18 cellular contexts compared by ENCODE assay signal in the genomic region with DNA sequence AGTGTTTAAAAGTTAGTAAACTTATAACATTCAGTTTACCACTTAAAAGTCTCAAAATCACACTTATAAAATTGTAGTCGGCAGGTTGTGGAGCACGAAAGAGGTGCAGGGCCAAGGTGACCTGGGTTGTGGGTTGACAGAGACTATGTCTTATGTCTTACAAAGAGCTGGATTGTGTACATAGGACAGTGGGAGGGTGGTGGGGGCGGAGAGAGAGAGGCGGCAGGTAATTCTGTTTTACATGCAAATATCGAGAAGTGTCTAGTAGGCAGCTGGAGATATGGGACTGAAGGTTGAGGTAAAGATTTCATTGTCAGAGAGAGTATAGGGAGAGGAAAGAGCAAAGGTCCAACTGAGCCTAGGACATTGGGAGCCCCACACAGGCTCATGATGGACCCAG. TPM values are rescaled to one million over a fixed set of nuclear protein-coding genes. Genes with fewer than 3 reads are reported as not detected.
A peak's percentile ranks its signal among the peaks of the same experiment; 100 is the strongest.
DNase-seq lines count a peak whose midpoint lies in the region; ATAC-seq and TF ChIP-seq lines count a peak whose summit lies in the region.
"Had no signal": no experiment of that assay in that cellular context is flagged by ENCODE, and none has a peak within 500 bp of the region (broad histone marks: within the 10 kb centered on the region; RNA-seq: fewer than 3 reads in every experiment).

No MANE protein-coding gene starts in this region.

- no peak overlapping the region for H2BK120ac ChIP-seq in IMR-90 (ENCODE audit: low read depth, low read length)

- no peaks in the 10 kb centered on the region for H3K4me1 ChIP-seq in IMR-90 (ENCODE audit: control insufficient read depth, insufficient read depth, low read length)
- H3K4me1 ChIP-seq: BE2C had no signal

- H3K23ac ChIP-seq in IMR-90 (ENCODE audit: low read depth, low read length): no peak overlapping the region

- peaks cover 19% of the 10 kb centered on the region for H3K27me3 ChIP-seq in IMR-90 (ENCODE audit: control insufficient read depth, insufficient read depth, low read length)
- H3K27me3 ChIP-seq: BE2C had no signal

- ATAC-seq in IMR-90 (ENCODE audit: low read depth) (no peak), T-helper 17 cell (no peak), left colon (peak; percentile 14), left cardiac atrium (no peak), HG03354 (IDR thresholded peaks at IDR 0.05; ENCODE audit: poor library complexity, severe bottlenecking, unreplicated experiment) (no peak)
- ATAC-seq: GM12878, HCT116 had no signal

- DNase-seq in IMR-90 (no peak), T-helper 17 cell (no peak), left colon (no peak), left cardiac atrium (no peak)
- DNase-seq in activated T-helper 2 cell treated with anti-CD3 and anti-CD28 coated beads, Interferon-gamma antibody, Interleukin-2, Interleukin-4, amounts not matched to agents 10 μg/mL and 5 μg/mL and 100 μg/mL, durations not matched to agents 14 hours and 24 hours and 36 hours (ENCODE audit: low spot score): no peak
- DNase-seq: ACHN; BE2C; C1 segment of cervical spinal cord; CD4-positive, CD25-positive, alpha-beta regulatory T cell; CD8-positive, alpha-beta memory T cell; COR-L47; DMS 273 treated with DMSO at 0.1 percent for 48 hours; DMS53; DND-41; H7 had no signal

- no peak overlapping the region for H3K14ac ChIP-seq in IMR-90 (replicated peaks; ENCODE audit: low read depth, low read length)

- POLR2A ChIA-PET in IMR-90 (lab: Charles Lee; ENCODE audit: unreplicated experiment): no interaction called here

- H4K20me1 ChIP-seq in IMR-90 (ENCODE audit: insufficient read depth, low read length): no peaks in the 10 kb centered on the region

- no peak overlapping the region for H4K5ac ChIP-seq in IMR-90 (ENCODE audit: low read depth, low read length)

- peaks cover under 1% of the 10 kb centered on the region for H3K36me3 Mint-ChIP-seq in T-helper 17 cell (ENCODE audit: low read depth)
- no peaks in the 10 kb centered on the region for H3K36me3 Mint-ChIP-seq in activated T-helper 2 cell treated with anti-CD3 and anti-CD28 coated beads, Interferon-gamma antibody, Interleukin-2, Interleukin-4, amounts not matched to agents 10 μg/mL and 5 μg/mL and 100 μg/mL, durations not matched to agents 14 hours and 24 hours and 36 hours (ENCODE audit: low read depth)
- H3K36me3 Mint-ChIP-seq: CD4-positive, CD25-positive, alpha-beta regulatory T cell; CD8-positive, alpha-beta memory T cell had no signal

- no peak overlapping the region for H3K56ac ChIP-seq in IMR-90 (ENCODE audit: extremely low read depth, insufficient read depth, low read length)

- no peaks in the 10 kb centered on the region for H3K4me1 Mint-ChIP-seq in T-helper 17 cell
- no peaks in the 10 kb centered on the region for H3K4me1 Mint-ChIP-seq in activated T-helper 2 cell treated with anti-CD3 and anti-CD28 coated beads, Interferon-gamma antibody, Interleukin-2, Interleukin-4, amounts not matched to agents 10 μg/mL and 5 μg/mL and 100 μg/mL, durations not matched to agents 14 hours and 24 hours and 36 hours (ENCODE audit: low read depth)
- H3K4me1 Mint-ChIP-seq: CD4-positive, CD25-positive, alpha-beta regulatory T cell; CD8-positive, alpha-beta memory T cell had no signal

- H3K27ac Mint-ChIP-seq in T-helper 17 cell: peak overlapping the region; percentile 43
- H3K27ac Mint-ChIP-seq in activated T-helper 2 cell treated with anti-CD3 and anti-CD28 coated beads, Interferon-gamma antibody, Interleukin-2, Interleukin-4, amounts not matched to agents 10 μg/mL and 5 μg/mL and 100 μg/mL, durations not matched to agents 14 hours and 24 hours and 36 hours: no peak overlapping the region
- H3K27ac Mint-ChIP-seq: CD4-positive, CD25-positive, alpha-beta regulatory T cell; CD8-positive, alpha-beta memory T cell had no signal

- no peak overlapping the region for H2BK5ac ChIP-seq in IMR-90 (ENCODE audit: low read depth, low read length, poor library complexity, severe bottlenecking)

- no peak overlapping the region for H2BK15ac ChIP-seq in IMR-90 (ENCODE audit: low read depth, low read length)

- H3K36me3 ChIP-seq in IMR-90 (ENCODE audit: control insufficient read depth, insufficient read depth, low read length): no peaks in the 10 kb centered on the region
- H3K36me3 ChIP-seq: BE2C had no signal

- no peak overlapping the region for H3K4me3 Mint-ChIP-seq in T-helper 17 cell
- no peak overlapping the region for H3K4me3 Mint-ChIP-seq in activated T-helper 2 cell treated with anti-CD3 and anti-CD28 coated beads, Interferon-gamma antibody, Interleukin-2, Interleukin-4, amounts not matched to agents 10 μg/mL and 5 μg/mL and 100 μg/mL, durations not matched to agents 14 hours and 24 hours and 36 hours (ENCODE audit: low read depth)
- H3K4me3 Mint-ChIP-seq: CD4-positive, CD25-positive, alpha-beta regulatory T cell; CD8-positive, alpha-beta memory T cell had no signal

- H3K9me3 ChIP-seq in IMR-90 (ENCODE audit: control insufficient read depth, insufficient read depth, low read length) (no peaks in the 10 kb centered on the region), T-helper 17 cell (ENCODE audit: control insufficient read depth, low read length, poor library complexity, severe bottlenecking) (no peaks in the 10 kb centered on the region)
- H3K9me3 ChIP-seq: BE2C had no signal

- no peak overlapping the region for H3K4me3 ChIP-seq in IMR-90 (ENCODE audit: insufficient read depth, low read depth, low read length)
- H3K4me3 ChIP-seq: GM12878 had no signal

- no peak overlapping the region for H4K8ac ChIP-seq in IMR-90 (ENCODE audit: low read depth in 2 of 2, low read length in 2 of 2)

- peaks cover 38% of the 10 kb centered on the region for H3K27me3 Mint-ChIP-seq in T-helper 17 cell
- peaks cover 5% of the 10 kb centered on the region for H3K27me3 Mint-ChIP-seq in activated T-helper 2 cell treated with anti-CD3 and anti-CD28 coated beads, Interferon-gamma antibody, Interleukin-2, Interleukin-4, amounts not matched to agents 10 μg/mL and 5 μg/mL and 100 μg/mL, durations not matched to agents 14 hours and 24 hours and 36 hours (ENCODE audit: low read depth)
- H3K27me3 Mint-ChIP-seq: CD4-positive, CD25-positive, alpha-beta regulatory T cell had no signal

- no peak for TF ChIP-seq CTCF in IMR-90 (conservative IDR thresholded peaks at IDR 0.05; ENCODE audit: low read depth, low read length)

- TF ChIP-seq POLR2A in IMR-90 (IDR thresholded peaks at IDR 0.05; ENCODE audit: low read depth, low read length): no peak

- dilution Hi-C loops in IMR-90 (cut with HindIII; ENCODE audit: low sequenced_read_pairs, unreplicated experiment): no loop called here

- no peaks in the 10 kb centered on the region for H3K79me1 ChIP-seq in IMR-90 (ENCODE audit: low read depth in 1 of 2, low read length in 2 of 2)

- H2AK9ac ChIP-seq in IMR-90 (replicated peaks; ENCODE audit: low read depth, low read length, poor library complexity): no peak overlapping the region

- no peak overlapping the region for H3K18ac ChIP-seq in IMR-90 (ENCODE audit: low read depth, low read length)

- peak overlapping the region; percentile 8 for H2AFZ ChIP-seq in IMR-90 (replicated peaks; ENCODE audit: low read length, poor library complexity)

- H3K27ac ChIP-seq in IMR-90 (ENCODE audit: insufficient read depth, low read length): no peak overlapping the region

- no peaks in the 10 kb centered on the region for H3K9me1 ChIP-seq in IMR-90 (ENCODE audit: insufficient read depth, low read length)

- no peak overlapping the region for H3K4ac ChIP-seq in IMR-90 (ENCODE audit: low read depth, low read length)

- H3K9ac ChIP-seq in IMR-90 (ENCODE audit: low read depth, low read length): no peak overlapping the region

- no peaks in the 10 kb centered on the region for H3K9me3 Mint-ChIP-seq in activated T-helper 2 cell treated with anti-CD3 and anti-CD28 coated beads, Interferon-gamma antibody, Interleukin-2, Interleukin-4, amounts not matched to agents 10 μg/mL and 5 μg/mL and 100 μg/mL, durations not matched to agents 14 hours and 24 hours and 36 hours
- H3K9me3 Mint-ChIP-seq: CD4-positive, CD25-positive, alpha-beta regulatory T cell; CD8-positive, alpha-beta memory T cell had no signal

- in situ Hi-C loops in IMR-90 (cut with MboI; ENCODE audit: low sequenced_read_pairs): no loop called here

- CTCF ChIA-PET in IMR-90 (lab: Yijun Ruan, JAX): interaction anchor here (0.6 kb wide), 1 partner anchor 20 kb away, joined by 3 read pairs; no protein-coding TSS in a partner anchor

- intact Hi-C loops in IMR-90 (cut with micrococcal nuclease): no loop called here
- intact Hi-C loops in left colon (cut with DNase I, micrococcal nuclease): no loop called here
- intact Hi-C loops in activated T-helper 2 cell treated with anti-CD3 and anti-CD28 coated beads, Interferon-gamma antibody, Interleukin-2, Interleukin-4, amounts not matched to agents 10 μg/mL and 5 μg/mL and 100 μg/mL, durations not matched to agents 14 hours and 24 hours and 36 hours (cut with micrococcal nuclease): no loop called here
- intact Hi-C loops in left cardiac atrium (cut with DNase I): no loop called here

- no TSS peak for BruUV-seq in IMR-90 (replicated peaks; lab: Mats Ljungman, UMichigan)

- no peak overlapping the region for H4K91ac ChIP-seq in IMR-90 (ENCODE audit: insufficient read depth, low read depth, low read length)

- H2AK5ac ChIP-seq in IMR-90 (ENCODE audit: low read depth, low read length): no peak overlapping the region

- no peak overlapping the region for H3K4me2 ChIP-seq in IMR-90 (ENCODE audit: low read depth, low read length)

- H2BK20ac ChIP-seq in IMR-90 (ENCODE audit: low read depth, low read length): no peak overlapping the region

- TF ChIP-seq RAD21 in IMR-90 (IDR thresholded peaks at IDR 0.05; ENCODE audit: low read length): no peak

- 76% methylated on average over 3 of the region's 5 CpGs; no CpG with 5 or more reads in 1 of the 2 experiments for WGBS in IMR-90 (ENCODE audit: extremely low coverage in 2 of 2, insufficient read length in 1 of 2), 2 experiments

TF ChIP-seq in IMR-90, 13 proteins besides CTCF, POLR2A, EP300 and RAD21 (continues in another document):
- no peak for TF ChIP-seq CEBPB (IDR thresholded peaks at IDR 0.05; ENCODE audit: low read depth, low read length)
- no peak for TF ChIP-seq MAZ (IDR thresholded peaks at IDR 0.05; ENCODE audit: borderline replicate concordance, low read depth, low read length)
- TF ChIP-seq SMC3 (IDR thresholded peaks at IDR 0.05; ENCODE audit: low read depth, low read length): no peak
- TF ChIP-seq MXI1 (IDR thresholded peaks at IDR 0.05; ENCODE audit: borderline replicate concordance, low read depth, low read length): no peak
- no peak for TF ChIP-seq CHD1 (IDR thresholded peaks at IDR 0.05; ENCODE audit: low read depth, low read length)
- TF ChIP-seq RFX5 (IDR thresholded peaks at IDR 0.05; ENCODE audit: low read depth, low read length): no peak

RNA-seq across cellular contexts. Expression of gene ZBTB18, which starts 28.2 kb away (rescaled TPM):
- total RNA-seq in IMR-90 (2012; rRNA removed): 14.7 and 16.0 TPM in 2 replicates
- polyA plus RNA-seq in IMR-90 (2012; rRNA removed): 10.0 and 10.3 TPM in 2 replicates
- polyA plus RNA-seq in IMR-90 (2012; cell fraction: cytosol; rRNA removed): 5.8 and 6.4 TPM in 2 replicates
- polyA plus RNA-seq in IMR-90 (2012; cell fraction: nucleus; rRNA removed; ENCODE audit: low replicate concordance): 15.5 and 19.3 TPM in 2 replicates
- 10 to 100 TPM; 26.3 to 29.1 TPM for total RNA-seq in T-helper 17 cell
- total RNA-seq in left colon: 10 to 100 TPM; 19.6 to 19.9 TPM
- total RNA-seq in activated T-helper 2 cell treated with anti-CD3 and anti-CD28 coated beads, Interferon-gamma antibody, Interleukin-2, Interleukin-4, amounts not matched to agents 10 μg/mL and 5 μg/mL and 100 μg/mL, durations not matched to agents 14 hours and 24 hours and 36 hours: 4.3 and 4.4 TPM in 2 replicates
- 10 to 100 TPM; 21.4 to 24.0 TPM for total RNA-seq in left cardiac atrium
